Comparison of ENCODE assay signal across 10 cellular contexts in genomic region chr20:37342231-37343177, GRCh38. TPM values are rescaled to one million over a fixed set of nuclear protein-coding genes. Genes with fewer than 3 reads are reported as not detected.
DNase-seq lines count a peak whose midpoint lies in the region; ATAC-seq and TF ChIP-seq lines count a peak whose summit lies in the region.
"Had no signal": no experiment of that assay in that cellular context is flagged by ENCODE, and none has a peak within 500 bp of the region (broad histone marks: within the 10 kb centered on the region; RNA-seq: fewer than 3 reads in every experiment).

No MANE protein-coding gene starts in this region.

- no peak for ATAC-seq in IMR-90 (ENCODE audit: low read depth)
- no peak for ATAC-seq in GM18907 (IDR thresholded peaks at IDR 0.05; ENCODE audit: unreplicated experiment)

- H3K36me3 Mint-ChIP-seq in progenitor cell of endocrine pancreas (ENCODE audit: insufficient read depth): no peaks in the 10 kb centered on the region

- 0 out of 2 replicates have a peak overlapping the region, but pooled peaks have one; percentile 24 for H2BK20ac ChIP-seq in IMR-90 (ENCODE audit: low read depth, low read length)

- no peak overlapping the region for H2BK120ac ChIP-seq in IMR-90 (ENCODE audit: low read depth, low read length)

- no peaks in the 10 kb centered on the region for H3K27me3 ChIP-seq in IMR-90 (ENCODE audit: control insufficient read depth, insufficient read depth, low read length)

- H3K4ac ChIP-seq in IMR-90 (ENCODE audit: low read depth, low read length): no peak overlapping the region

- H4K20me1 ChIP-seq in IMR-90 (ENCODE audit: insufficient read depth, low read length): peaks cover 8% of the 10 kb centered on the region

- TF ChIP-seq RAD21 in IMR-90 (IDR thresholded peaks at IDR 0.05; ENCODE audit: low read length): no peak

- H4K91ac ChIP-seq in IMR-90 (ENCODE audit: insufficient read depth, low read depth, low read length): no peak overlapping the region; the same call in 1 of the 2 replicates

- peaks cover 11% of the 10 kb centered on the region for H3K9me1 ChIP-seq in IMR-90 (ENCODE audit: insufficient read depth, low read length)

- H3K36me3 ChIP-seq in IMR-90 (ENCODE audit: control insufficient read depth, insufficient read depth, low read length): no peaks in the 10 kb centered on the region

- H3K27ac Mint-ChIP-seq in progenitor cell of endocrine pancreas: peak overlapping the region; percentile 80

- no peak overlapping the region for H3K4me3 ChIP-seq in IMR-90 (ENCODE audit: insufficient read depth, low read depth, low read length)
- no peak overlapping the region for H3K4me3 ChIP-seq in choroid plexus epithelial cell (ENCODE audit: low read depth, low read length)

- no peak for TF ChIP-seq POLR2A in IMR-90 (IDR thresholded peaks at IDR 0.05; ENCODE audit: low read depth, low read length)

- H3K9me3 ChIP-seq in IMR-90 (ENCODE audit: control insufficient read depth, insufficient read depth, low read length): no peaks in the 10 kb centered on the region

- H3K4me2 ChIP-seq in IMR-90 (ENCODE audit: low read depth, low read length): no peak overlapping the region

- intact Hi-C loops in IMR-90 (cut with micrococcal nuclease): no loop called here

- peak; percentile 22; the same call in 1 of the 2 replicates for TF ChIP-seq CTCF in IMR-90 (conservative IDR thresholded peaks at IDR 0.05; ENCODE audit: low read depth, low read length)
- peak; percentile 29 for TF ChIP-seq CTCF in choroid plexus epithelial cell (conservative IDR thresholded peaks at IDR 0.05; ENCODE audit: low read depth, low read length)
- no peak for TF ChIP-seq CTCF in progenitor cell of endocrine pancreas (IDR thresholded peaks at IDR 0.05; ENCODE audit: unreplicated experiment)

- H4K8ac ChIP-seq in IMR-90 (ENCODE audit: low read depth in 2 of 2, low read length in 2 of 2): no peak overlapping the region

- H3K9me3 Mint-ChIP-seq in progenitor cell of endocrine pancreas (ENCODE audit: low read depth): no peaks in the 10 kb centered on the region

- H3K18ac ChIP-seq in IMR-90 (ENCODE audit: low read depth, low read length): no peak overlapping the region

- peaks cover 9% of the 10 kb centered on the region for H3K4me1 ChIP-seq in IMR-90 (ENCODE audit: control insufficient read depth, insufficient read depth, low read length)

- H3K14ac ChIP-seq in IMR-90 (replicated peaks; ENCODE audit: low read depth, low read length): no peak overlapping the region; the same call in 1 of the 2 replicates

- no CpG with 5 or more reads among the region's 4 CpGs for WGBS in IMR-90 (ENCODE audit: extremely low coverage in 2 of 2, insufficient read length in 1 of 2), 2 experiments

- CTCF ChIA-PET in IMR-90 (lab: Yijun Ruan, JAX): no interaction called here

- no peak overlapping the region for H2AK9ac ChIP-seq in IMR-90 (replicated peaks; ENCODE audit: low read depth, low read length, poor library complexity)

- DNase-seq in ELR (ENCODE audit: low read depth): peak; percentile 54
- no peak for DNase-seq in IMR-90
- DNase-seq in choroid plexus epithelial cell (ENCODE audit: low read depth): no peak
- DNase-seq in progenitor cell of endocrine pancreas (ENCODE audit: low spot score, unreplicated experiment): no peak
- DNase-seq in activated CD4-positive, alpha-beta T cell treated with anti-CD3 and anti-CD28 coated beads, Interleukin-2, amount 50 U/mL, for 1 hour: no peak
- DNase-seq in COLO829 (ENCODE audit: low spot score): no peak
- DNase-seq: activated CD8-positive, alpha-beta memory T cell treated with anti-CD3 and anti-CD28 coated beads, Interleukin-2, amount 50 U/mL, for 4 hours; DMS79 treated with DMSO at 0.1 percent for 48 hours; NCI-H2227 treated with DMSO at 0.1 percent for 48 hours had no signal

- H4K5ac ChIP-seq in IMR-90 (ENCODE audit: low read depth, low read length): no peak overlapping the region

- POLR2A ChIA-PET in IMR-90 (lab: Charles Lee; ENCODE audit: unreplicated experiment): no interaction called here

- dilution Hi-C loops in IMR-90 (cut with HindIII; ENCODE audit: low sequenced_read_pairs, unreplicated experiment): no loop called here

- no TSS peak for BruUV-seq in IMR-90 (replicated peaks; lab: Mats Ljungman, UMichigan)

- no peak overlapping the region for H3K23ac ChIP-seq in IMR-90 (ENCODE audit: low read depth, low read length)

- no peak overlapping the region for H3K4me3 Mint-ChIP-seq in progenitor cell of endocrine pancreas (ENCODE audit: low read depth)

- no peak overlapping the region for H3K9ac ChIP-seq in IMR-90 (ENCODE audit: low read depth, low read length)

- in situ Hi-C loops in IMR-90 (cut with MboI; ENCODE audit: low sequenced_read_pairs): no loop called here

- no peaks in the 10 kb centered on the region for H3K27me3 Mint-ChIP-seq in progenitor cell of endocrine pancreas

- no peak overlapping the region for H3K27ac ChIP-seq in IMR-90 (ENCODE audit: insufficient read depth, low read length)

- no peak overlapping the region for H2BK15ac ChIP-seq in IMR-90 (ENCODE audit: low read depth, low read length)

- peaks cover 27% of the 10 kb centered on the region for H3K4me1 Mint-ChIP-seq in progenitor cell of endocrine pancreas (ENCODE audit: low read depth)

- H2AFZ ChIP-seq in IMR-90 (replicated peaks; ENCODE audit: low read length, poor library complexity): peak overlapping the region; percentile 63

- no peak overlapping the region for H3K56ac ChIP-seq in IMR-90 (ENCODE audit: extremely low read depth, insufficient read depth, low read length)

- peak overlapping the region; percentile 39; the same call in 1 of the 2 replicates for H2AK5ac ChIP-seq in IMR-90 (ENCODE audit: low read depth, low read length)

- peaks cover 6 to 19% of the 10 kb centered on the region in 2 experiments; a peak in 3 of 4 replicates for H3K79me1 ChIP-seq in IMR-90 (ENCODE audit: low read depth in 1 of 2, low read length in 2 of 2)

- H2BK5ac ChIP-seq in IMR-90 (ENCODE audit: low read depth, low read length, poor library complexity, severe bottlenecking): no peak overlapping the region

TF ChIP-seq in IMR-90, 13 proteins besides CTCF, POLR2A, EP300 and RAD21:
- TF ChIP-seq MAZ (IDR thresholded peaks at IDR 0.05; ENCODE audit: borderline replicate concordance, low read depth, low read length) (no peak), BHLHE40 (IDR thresholded peaks at IDR 0.05; ENCODE audit: low read depth, low read length) (no peak), RFX5 (IDR thresholded peaks at IDR 0.05; ENCODE audit: low read depth, low read length) (no peak), MAFK (IDR thresholded peaks at IDR 0.05; ENCODE audit: low read depth, low read length) (no peak), USF2 (IDR thresholded peaks at IDR 0.05; ENCODE audit: low read depth, low read length) (no peak)

RNA-seq across cellular contexts. Expression of gene SRC, which starts 3.4 kb away (rescaled TPM):
- total RNA-seq in IMR-90 (2012; rRNA removed) (6.7 and 7.0 TPM in 2 replicates), progenitor cell of endocrine pancreas (126 and 128 TPM in 2 replicates)
- polyA plus RNA-seq in IMR-90 (2012; rRNA removed): 19.8 and 24.2 TPM in 2 replicates
- 10.7 and 21.0 TPM in 2 replicates for polyA plus RNA-seq in IMR-90 (2012; cell fraction: cytosol; rRNA removed)
- polyA plus RNA-seq in IMR-90 (2012; cell fraction: nucleus; rRNA removed; ENCODE audit: low replicate concordance): 66.9 and 101 TPM in 2 replicates

RNA-seq across cellular contexts. Expression of gene MANBAL, which starts 53.0 kb away (rescaled TPM):
- total RNA-seq in IMR-90 (2012; rRNA removed): 24.4 and 28.9 TPM in 2 replicates
- polyA plus RNA-seq in IMR-90 (2012; rRNA removed): 98.6 and 109 TPM in 2 replicates
- 51.7 and 91.4 TPM in 2 replicates for polyA plus RNA-seq in IMR-90 (2012; cell fraction: cytosol; rRNA removed)
- polyA plus RNA-seq in IMR-90 (2012; cell fraction: nucleus; rRNA removed; ENCODE audit: low replicate concordance): 46.7 and 65.5 TPM in 2 replicates
- total RNA-seq in progenitor cell of endocrine pancreas: 39.4 and 41.2 TPM in 2 replicates

Comparison
In these comparisons a context has a peak if more than half of its experiments do, and no peak if none do; other contexts are left out.
1. RNA of gene SRC, which starts 3.4 kb away (total RNA-seq): 126 to 128 TPM in progenitor cell of endocrine pancreas; 6.7 to 7.0 TPM in IMR-90; every median in the first group is over 10 times any median in the second.